Comparison of ENCODE assay signal across 14 cellular contexts in genomic region chr11:11152877-11153276, GRCh38.
DNase-seq lines count a peak whose midpoint lies in the region; ATAC-seq and TF ChIP-seq lines count a peak whose summit lies in the region.
"Had no signal": no experiment of that assay in that cellular context is flagged by ENCODE, and none has a peak within 500 bp of the region (broad histone marks: within the 10 kb centered on the region; RNA-seq: fewer than 3 reads in every experiment).

No MANE protein-coding gene starts in this region.

- peaks cover 47% of the 10 kb centered on the region for H3K36me3 Mint-ChIP-seq in CD4-positive, alpha-beta T cell (ENCODE audit: low read depth)
- H3K36me3 Mint-ChIP-seq in central memory CD8-positive, alpha-beta T cell (ENCODE audit: insufficient read depth): peaks cover 1% of the 10 kb centered on the region
- peaks cover 0 to 12% (median 0%) of the 10 kb centered on the region in 3 donors for H3K36me3 Mint-ChIP-seq in naive thymus-derived CD8-positive, alpha-beta T cell

- no peak for TF ChIP-seq CTCF in CD4-positive, alpha-beta T cell (IDR thresholded peaks at IDR 0.05)

- H4K12ac ChIP-seq in trophoblast cell (ENCODE audit: low read depth, low read length): no peak overlapping the region

- no peak overlapping the region for H3K4me2 ChIP-seq in trophoblast cell (ENCODE audit: low read length)
- H3K4me2 ChIP-seq: A549 had no signal

- H2AFZ ChIP-seq in trophoblast cell (ENCODE audit: insufficient read depth, low read length, poor library complexity): no peak overlapping the region
- H2AFZ ChIP-seq: GM23248 had no signal

- H3K4ac ChIP-seq in trophoblast cell (ENCODE audit: low read depth, low read length): no peak overlapping the region

- H3K9me3 ChIP-seq in CD4-positive, alpha-beta T cell (ENCODE audit: control insufficient read depth, low read length): no peaks in the 10 kb centered on the region
- H3K9me3 ChIP-seq in trophoblast cell (ENCODE audit: insufficient read depth, low read depth, low read length): peaks cover 2% of the 10 kb centered on the region
- H3K9me3 ChIP-seq: A549, BE2C had no signal

- no peaks in the 10 kb centered on the region for H3K27me3 Mint-ChIP-seq in CD4-positive, alpha-beta T cell
- H3K27me3 Mint-ChIP-seq in central memory CD8-positive, alpha-beta T cell: no peaks in the 10 kb centered on the region
- H3K27me3 Mint-ChIP-seq in naive thymus-derived CD8-positive, alpha-beta T cell: no peaks in the 10 kb centered on the region

- no peak overlapping the region for H4K91ac ChIP-seq in trophoblast cell (ENCODE audit: low read depth, low read length)

- ATAC-seq in CD4-positive, alpha-beta T cell (ENCODE audit: poor library complexity): no peak
- ATAC-seq in central memory CD8-positive, alpha-beta T cell (replicated peaks; ENCODE audit: extremely low read depth, poor library complexity, severe bottlenecking): no peak
- no peak for ATAC-seq in naive thymus-derived CD8-positive, alpha-beta T cell
- ATAC-seq in HG03439 (IDR thresholded peaks at IDR 0.05; ENCODE audit: unreplicated experiment): no peak
- ATAC-seq: A549, GM12878, HCT116 had no signal

- POLR2A ChIA-PET in CD4-positive, alpha-beta T cell (lab: Charles Lee): interaction anchor here (0.6 kb wide), 1 partner anchor 359 kb away, joined by 3 read pairs; no protein-coding TSS in a partner anchor
- POLR2A ChIA-PET in naive thymus-derived CD8-positive, alpha-beta T cell (lab: Charles Lee): no interaction called here

- H3K9me3 Mint-ChIP-seq in CD4-positive, alpha-beta T cell: no peaks in the 10 kb centered on the region
- no peaks in the 10 kb centered on the region for H3K9me3 Mint-ChIP-seq in central memory CD8-positive, alpha-beta T cell
- peaks cover 0 to 2% (median 0%) of the 10 kb centered on the region in 9 donors for H3K9me3 Mint-ChIP-seq in naive thymus-derived CD8-positive, alpha-beta T cell

- H3K18ac ChIP-seq in trophoblast cell (ENCODE audit: low read length): no peak overlapping the region

- H3K23ac ChIP-seq in trophoblast cell (ENCODE audit: low read length): no peak overlapping the region

- no peaks in the 10 kb centered on the region for H3K36me3 ChIP-seq in trophoblast cell (ENCODE audit: control insufficient read depth in 1 of 2, insufficient read depth in 2 of 2, low read length in 2 of 2)
- H3K36me3 ChIP-seq: BE2C had no signal

- DNase-seq in CD4-positive, alpha-beta T cell: no peak
- no peak for DNase-seq in central memory CD8-positive, alpha-beta T cell (ENCODE audit: low spot score in 2 of 2)
- DNase-seq in naive thymus-derived CD8-positive, alpha-beta T cell: no peak
- DNase-seq in trophoblast cell (no peak), inferior parietal cortex (ENCODE audit: extremely low spot score) (no peak), ecto neural progenitor cell (ENCODE audit: low spot score) (no peak)
- DNase-seq: BE2C, GM23248 had no signal

- no peak overlapping the region for H2AK5ac ChIP-seq in trophoblast cell (ENCODE audit: low read length)

- CTCF ChIA-PET in CD4-positive, alpha-beta T cell (lab: Charles Lee): no interaction called here

- H4K8ac ChIP-seq in trophoblast cell (ENCODE audit: low read depth, low read length): no peak overlapping the region

- H2BK120ac ChIP-seq in trophoblast cell (ENCODE audit: insufficient read depth, low read length, poor library complexity): no peak overlapping the region

- peak overlapping the region; percentile 95 for H3K27ac Mint-ChIP-seq in CD4-positive, alpha-beta T cell
- peak overlapping the region; percentile 24 for H3K27ac Mint-ChIP-seq in central memory CD8-positive, alpha-beta T cell (ENCODE audit: low read depth)
- H3K27ac Mint-ChIP-seq in naive thymus-derived CD8-positive, alpha-beta T cell: peak overlapping the region in 7 of 10 donors; percentile 20 to 98 (median 45)

- H3K4me3 Mint-ChIP-seq in CD4-positive, alpha-beta T cell: no peak overlapping the region
- H3K4me3 Mint-ChIP-seq in central memory CD8-positive, alpha-beta T cell: no peak overlapping the region
- no peak overlapping the region for H3K4me3 Mint-ChIP-seq in naive thymus-derived CD8-positive, alpha-beta T cell

- H3K27ac ChIP-seq in CD4-positive, alpha-beta T cell (ENCODE audit: low read depth, low read length): no peak overlapping the region
- no peak overlapping the region for H3K27ac ChIP-seq in trophoblast cell (ENCODE audit: low read depth, low read length)
- H3K27ac ChIP-seq: A549, C4-2B, GM23248, HL-60 had no signal

- H3K79me2 ChIP-seq in trophoblast cell (ENCODE audit: control insufficient read depth, insufficient read depth, low read length, poor library complexity): no peaks in the 10 kb centered on the region

- intact Hi-C loops in CD4-positive, alpha-beta T cell (cut with DNase I, micrococcal nuclease): no loop called here

- H3K4me3 ChIP-seq in trophoblast cell (ENCODE audit: low read depth, low read length): no peak overlapping the region
- H3K4me3 ChIP-seq: A549, GM12878, GM23248 had no signal

- H3K27me3 ChIP-seq in CD4-positive, alpha-beta T cell (ENCODE audit: control insufficient read depth, insufficient read depth, low read length): no peaks in the 10 kb centered on the region
- no peaks in the 10 kb centered on the region for H3K27me3 ChIP-seq in trophoblast cell (ENCODE audit: insufficient read depth, low read length)
- H3K27me3 ChIP-seq: BE2C had no signal

- H3K14ac ChIP-seq in trophoblast cell (ENCODE audit: low read length): no peak overlapping the region

- H3K4me1 Mint-ChIP-seq in CD4-positive, alpha-beta T cell (ENCODE audit: low read depth): peaks cover 91% of the 10 kb centered on the region
- H3K4me1 Mint-ChIP-seq in central memory CD8-positive, alpha-beta T cell: peaks cover 27% of the 10 kb centered on the region
- peaks cover 32 to 84% (median 58%) of the 10 kb centered on the region in 4 donors for H3K4me1 Mint-ChIP-seq in naive thymus-derived CD8-positive, alpha-beta T cell

- H3K9ac ChIP-seq in trophoblast cell (ENCODE audit: low read length): peak overlapping the region; percentile 41
- H3K9ac ChIP-seq: GM23248 had no signal

- peaks cover 7 to 9% of the 10 kb centered on the region in 2 experiments for H3K4me1 ChIP-seq in trophoblast cell (ENCODE audit: control insufficient read depth in 1 of 2, insufficient read depth in 2 of 2, low read length in 2 of 2)
- H3K4me1 ChIP-seq: A549, BE2C had no signal

- peaks cover 3% of the 10 kb centered on the region for H3K79me1 ChIP-seq in trophoblast cell (ENCODE audit: low read length)

- no CpG with 5 or more reads among the region's 4 CpGs for WGBS in trophoblast cell (ENCODE audit: extremely low coverage, insufficient coverage, insufficient read length)

- H2BK12ac ChIP-seq in trophoblast cell (ENCODE audit: low read length): no peak overlapping the region

- no peak overlapping the region for H2BK5ac ChIP-seq in trophoblast cell (ENCODE audit: low read depth, low read length, poor library complexity)

Comparison
In these comparisons a context has a peak if more than half of its experiments do, and no peak if none do; other contexts are left out.
1. H3K27ac Mint-ChIP-seq: peak in every context shown above with its lines; median percentile 95 in CD4-positive, alpha-beta T cell; 45 in naive thymus-derived CD8-positive, alpha-beta T cell; 24 in central memory CD8-positive, alpha-beta T cell.